ENCODE assay signal across 1 cellular context in the genomic region with DNA sequence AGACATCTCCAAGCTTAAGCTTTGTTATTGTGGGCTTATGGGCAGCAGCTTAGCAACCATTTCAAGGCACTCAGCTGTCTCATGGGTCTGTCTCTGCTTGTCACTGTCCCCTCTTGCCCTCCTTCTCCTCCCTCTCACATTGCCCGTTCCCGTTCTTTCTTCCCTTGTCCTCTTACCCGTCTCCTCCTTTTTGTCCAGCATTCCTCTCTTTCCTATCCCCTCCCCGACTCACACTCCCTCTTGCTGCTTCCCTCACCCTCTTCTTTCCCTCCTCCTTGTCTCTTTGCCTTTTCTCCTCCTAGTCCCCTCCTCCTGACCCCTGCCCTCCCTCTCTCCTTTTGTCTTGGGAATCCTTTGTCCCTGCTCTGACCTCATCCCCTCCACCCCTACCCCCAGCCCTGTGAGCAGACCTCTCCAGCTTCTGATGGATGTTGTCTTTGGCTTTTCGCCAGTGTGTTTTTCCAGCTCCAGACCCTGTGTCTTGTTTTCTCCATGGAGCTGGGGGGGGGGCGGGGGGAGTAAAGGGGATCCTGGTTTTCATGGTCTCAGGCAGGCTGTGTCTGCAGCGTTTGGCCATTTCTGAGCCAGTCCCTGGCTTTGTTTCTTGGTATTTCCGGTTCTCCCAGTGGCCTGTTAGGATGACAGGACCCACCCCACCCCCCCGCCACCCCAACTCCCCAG.
A peak's percentile ranks its signal among the peaks of the same experiment; 100 is the strongest.
TF ChIP-seq lines count a peak whose summit lies in the region.

No MANE protein-coding gene starts in this region.

TF ChIP-seq in HepG2, 621 proteins besides CTCF, POLR2A, EP300 and RAD21 (continued from another document):
- TF ChIP-seq, protein P1, sequence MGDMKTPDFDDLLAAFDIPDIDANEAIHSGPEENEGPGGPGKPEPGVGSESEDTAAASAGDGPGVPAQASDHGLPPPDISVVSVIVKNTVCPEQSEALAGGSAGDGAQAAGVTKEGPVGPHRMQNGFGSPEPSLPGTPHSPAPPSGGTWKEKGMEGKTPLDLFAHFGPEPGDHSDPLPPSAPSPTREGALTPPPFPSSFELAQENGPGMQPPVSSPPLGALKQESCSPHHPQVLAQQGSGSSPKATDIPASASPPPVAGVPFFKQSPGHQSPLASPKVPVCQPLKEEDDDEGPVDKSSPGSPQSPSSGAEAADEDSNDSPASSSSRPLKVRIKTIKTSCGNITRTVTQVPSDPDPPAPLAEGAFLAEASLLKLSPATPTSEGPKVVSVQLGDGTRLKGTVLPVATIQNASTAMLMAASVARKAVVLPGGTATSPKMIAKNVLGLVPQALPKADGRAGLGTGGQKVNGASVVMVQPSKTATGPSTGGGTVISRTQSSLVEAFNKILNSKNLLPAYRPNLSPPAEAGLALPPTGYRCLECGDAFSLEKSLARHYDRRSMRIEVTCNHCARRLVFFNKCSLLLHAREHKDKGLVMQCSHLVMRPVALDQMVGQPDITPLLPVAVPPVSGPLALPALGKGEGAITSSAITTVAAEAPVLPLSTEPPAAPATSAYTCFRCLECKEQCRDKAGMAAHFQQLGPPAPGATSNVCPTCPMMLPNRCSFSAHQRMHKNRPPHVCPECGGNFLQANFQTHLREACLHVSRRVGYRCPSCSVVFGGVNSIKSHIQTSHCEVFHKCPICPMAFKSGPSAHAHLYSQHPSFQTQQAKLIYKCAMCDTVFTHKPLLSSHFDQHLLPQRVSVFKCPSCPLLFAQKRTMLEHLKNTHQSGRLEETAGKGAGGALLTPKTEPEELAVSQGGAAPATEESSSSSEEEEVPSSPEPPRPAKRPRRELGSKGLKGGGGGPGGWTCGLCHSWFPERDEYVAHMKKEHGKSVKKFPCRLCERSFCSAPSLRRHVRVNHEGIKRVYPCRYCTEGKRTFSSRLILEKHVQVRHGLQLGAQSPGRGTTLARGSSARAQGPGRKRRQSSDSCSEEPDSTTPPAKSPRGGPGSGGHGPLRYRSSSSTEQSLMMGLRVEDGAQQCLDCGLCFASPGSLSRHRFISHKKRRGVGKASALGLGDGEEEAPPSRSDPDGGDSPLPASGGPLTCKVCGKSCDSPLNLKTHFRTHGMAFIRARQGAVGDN (CRISPR knock-in tag; IDR thresholded peaks at IDR 0.05) = no peak
- TF ChIP-seq, protein P2, sequence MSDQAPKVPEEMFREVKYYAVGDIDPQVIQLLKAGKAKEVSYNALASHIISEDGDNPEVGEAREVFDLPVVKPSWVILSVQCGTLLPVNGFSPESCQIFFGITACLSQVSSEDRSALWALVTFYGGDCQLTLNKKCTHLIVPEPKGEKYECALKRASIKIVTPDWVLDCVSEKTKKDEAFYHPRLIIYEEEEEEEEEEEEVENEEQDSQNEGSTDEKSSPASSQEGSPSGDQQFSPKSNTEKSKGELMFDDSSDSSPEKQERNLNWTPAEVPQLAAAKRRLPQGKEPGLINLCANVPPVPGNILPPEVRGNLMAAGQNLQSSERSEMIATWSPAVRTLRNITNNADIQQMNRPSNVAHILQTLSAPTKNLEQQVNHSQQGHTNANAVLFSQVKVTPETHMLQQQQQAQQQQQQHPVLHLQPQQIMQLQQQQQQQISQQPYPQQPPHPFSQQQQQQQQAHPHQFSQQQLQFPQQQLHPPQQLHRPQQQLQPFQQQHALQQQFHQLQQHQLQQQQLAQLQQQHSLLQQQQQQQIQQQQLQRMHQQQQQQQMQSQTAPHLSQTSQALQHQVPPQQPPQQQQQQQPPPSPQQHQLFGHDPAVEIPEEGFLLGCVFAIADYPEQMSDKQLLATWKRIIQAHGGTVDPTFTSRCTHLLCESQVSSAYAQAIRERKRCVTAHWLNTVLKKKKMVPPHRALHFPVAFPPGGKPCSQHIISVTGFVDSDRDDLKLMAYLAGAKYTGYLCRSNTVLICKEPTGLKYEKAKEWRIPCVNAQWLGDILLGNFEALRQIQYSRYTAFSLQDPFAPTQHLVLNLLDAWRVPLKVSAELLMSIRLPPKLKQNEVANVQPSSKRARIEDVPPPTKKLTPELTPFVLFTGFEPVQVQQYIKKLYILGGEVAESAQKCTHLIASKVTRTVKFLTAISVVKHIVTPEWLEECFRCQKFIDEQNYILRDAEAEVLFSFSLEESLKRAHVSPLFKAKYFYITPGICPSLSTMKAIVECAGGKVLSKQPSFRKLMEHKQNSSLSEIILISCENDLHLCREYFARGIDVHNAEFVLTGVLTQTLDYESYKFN (CRISPR knock-in tag; conservative IDR thresholded peaks at IDR 0.05) = 0 out of 2 replicates have a peak, but pooled peaks have one; percentile 28
- TF ChIP-seq, protein P3, sequence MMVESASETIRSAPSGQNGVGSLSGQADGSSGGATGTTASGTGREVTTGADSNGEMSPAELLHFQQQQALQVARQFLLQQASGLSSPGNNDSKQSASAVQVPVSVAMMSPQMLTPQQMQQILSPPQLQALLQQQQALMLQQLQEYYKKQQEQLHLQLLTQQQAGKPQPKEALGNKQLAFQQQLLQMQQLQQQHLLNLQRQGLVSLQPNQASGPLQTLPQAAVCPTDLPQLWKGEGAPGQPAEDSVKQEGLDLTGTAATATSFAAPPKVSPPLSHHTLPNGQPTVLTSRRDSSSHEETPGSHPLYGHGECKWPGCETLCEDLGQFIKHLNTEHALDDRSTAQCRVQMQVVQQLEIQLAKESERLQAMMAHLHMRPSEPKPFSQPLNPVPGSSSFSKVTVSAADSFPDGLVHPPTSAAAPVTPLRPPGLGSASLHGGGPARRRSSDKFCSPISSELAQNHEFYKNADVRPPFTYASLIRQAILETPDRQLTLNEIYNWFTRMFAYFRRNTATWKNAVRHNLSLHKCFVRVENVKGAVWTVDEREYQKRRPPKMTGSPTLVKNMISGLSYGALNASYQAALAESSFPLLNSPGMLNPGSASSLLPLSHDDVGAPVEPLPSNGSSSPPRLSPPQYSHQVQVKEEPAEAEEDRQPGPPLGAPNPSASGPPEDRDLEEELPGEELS (CRISPR knock-in tag; IDR thresholded peaks at IDR 0.05) = peak; percentile 28; the same call in 1 of the 2 replicates
- TF ChIP-seq ZFY (CRISPR knock-in tag; IDR thresholded peaks at IDR 0.05) = no peak
- TF ChIP-seq, protein P4, sequence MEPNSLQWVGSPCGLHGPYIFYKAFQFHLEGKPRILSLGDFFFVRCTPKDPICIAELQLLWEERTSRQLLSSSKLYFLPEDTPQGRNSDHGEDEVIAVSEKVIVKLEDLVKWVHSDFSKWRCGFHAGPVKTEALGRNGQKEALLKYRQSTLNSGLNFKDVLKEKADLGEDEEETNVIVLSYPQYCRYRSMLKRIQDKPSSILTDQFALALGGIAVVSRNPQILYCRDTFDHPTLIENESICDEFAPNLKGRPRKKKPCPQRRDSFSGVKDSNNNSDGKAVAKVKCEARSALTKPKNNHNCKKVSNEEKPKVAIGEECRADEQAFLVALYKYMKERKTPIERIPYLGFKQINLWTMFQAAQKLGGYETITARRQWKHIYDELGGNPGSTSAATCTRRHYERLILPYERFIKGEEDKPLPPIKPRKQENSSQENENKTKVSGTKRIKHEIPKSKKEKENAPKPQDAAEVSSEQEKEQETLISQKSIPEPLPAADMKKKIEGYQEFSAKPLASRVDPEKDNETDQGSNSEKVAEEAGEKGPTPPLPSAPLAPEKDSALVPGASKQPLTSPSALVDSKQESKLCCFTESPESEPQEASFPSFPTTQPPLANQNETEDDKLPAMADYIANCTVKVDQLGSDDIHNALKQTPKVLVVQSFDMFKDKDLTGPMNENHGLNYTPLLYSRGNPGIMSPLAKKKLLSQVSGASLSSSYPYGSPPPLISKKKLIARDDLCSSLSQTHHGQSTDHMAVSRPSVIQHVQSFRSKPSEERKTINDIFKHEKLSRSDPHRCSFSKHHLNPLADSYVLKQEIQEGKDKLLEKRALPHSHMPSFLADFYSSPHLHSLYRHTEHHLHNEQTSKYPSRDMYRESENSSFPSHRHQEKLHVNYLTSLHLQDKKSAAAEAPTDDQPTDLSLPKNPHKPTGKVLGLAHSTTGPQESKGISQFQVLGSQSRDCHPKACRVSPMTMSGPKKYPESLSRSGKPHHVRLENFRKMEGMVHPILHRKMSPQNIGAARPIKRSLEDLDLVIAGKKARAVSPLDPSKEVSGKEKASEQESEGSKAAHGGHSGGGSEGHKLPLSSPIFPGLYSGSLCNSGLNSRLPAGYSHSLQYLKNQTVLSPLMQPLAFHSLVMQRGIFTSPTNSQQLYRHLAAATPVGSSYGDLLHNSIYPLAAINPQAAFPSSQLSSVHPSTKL (CRISPR knock-in tag; IDR thresholded peaks at IDR 0.05) = 0 out of 2 replicates have a peak, but pooled peaks have one; percentile 46
- TF ChIP-seq ZNF224 (CRISPR knock-in tag; IDR thresholded peaks at IDR 0.05) = no peak
- no peak for TF ChIP-seq MAFK (conservative IDR thresholded peaks at IDR 0.05 in 1 of 2, IDR thresholded peaks at IDR 0.05 in 1 of 2; ENCODE audit: low read length in 2 of 2)
- TF ChIP-seq MED13 (CRISPR knock-in tag; IDR thresholded peaks at IDR 0.05) = no peak
- TF ChIP-seq, protein P5, sequence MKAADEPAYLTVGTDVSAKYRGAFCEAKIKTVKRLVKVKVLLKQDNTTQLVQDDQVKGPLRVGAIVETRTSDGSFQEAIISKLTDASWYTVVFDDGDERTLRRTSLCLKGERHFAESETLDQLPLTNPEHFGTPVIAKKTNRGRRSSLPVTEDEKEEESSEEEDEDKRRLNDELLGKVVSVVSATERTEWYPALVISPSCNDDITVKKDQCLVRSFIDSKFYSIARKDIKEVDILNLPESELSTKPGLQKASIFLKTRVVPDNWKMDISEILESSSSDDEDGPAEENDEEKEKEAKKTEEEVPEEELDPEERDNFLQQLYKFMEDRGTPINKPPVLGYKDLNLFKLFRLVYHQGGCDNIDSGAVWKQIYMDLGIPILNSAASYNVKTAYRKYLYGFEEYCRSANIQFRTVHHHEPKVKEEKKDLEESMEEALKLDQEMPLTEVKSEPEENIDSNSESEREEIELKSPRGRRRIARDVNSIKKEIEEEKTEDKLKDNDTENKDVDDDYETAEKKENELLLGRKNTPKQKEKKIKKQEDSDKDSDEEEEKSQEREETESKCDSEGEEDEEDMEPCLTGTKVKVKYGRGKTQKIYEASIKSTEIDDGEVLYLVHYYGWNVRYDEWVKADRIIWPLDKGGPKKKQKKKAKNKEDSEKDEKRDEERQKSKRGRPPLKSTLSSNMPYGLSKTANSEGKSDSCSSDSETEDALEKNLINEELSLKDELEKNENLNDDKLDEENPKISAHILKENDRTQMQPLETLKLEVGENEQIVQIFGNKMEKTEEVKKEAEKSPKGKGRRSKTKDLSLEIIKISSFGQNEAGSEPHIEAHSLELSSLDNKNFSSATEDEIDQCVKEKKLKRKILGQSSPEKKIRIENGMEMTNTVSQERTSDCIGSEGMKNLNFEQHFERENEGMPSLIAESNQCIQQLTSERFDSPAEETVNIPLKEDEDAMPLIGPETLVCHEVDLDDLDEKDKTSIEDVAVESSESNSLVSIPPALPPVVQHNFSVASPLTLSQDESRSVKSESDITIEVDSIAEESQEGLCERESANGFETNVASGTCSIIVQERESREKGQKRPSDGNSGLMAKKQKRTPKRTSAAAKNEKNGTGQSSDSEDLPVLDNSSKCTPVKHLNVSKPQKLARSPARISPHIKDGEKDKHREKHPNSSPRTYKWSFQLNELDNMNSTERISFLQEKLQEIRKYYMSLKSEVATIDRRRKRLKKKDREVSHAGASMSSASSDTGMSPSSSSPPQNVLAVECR (CRISPR knock-in tag; IDR thresholded peaks at IDR 0.05; ENCODE audit: borderline replicate concordance) = 0 out of 2 replicates have a peak, but pooled peaks have one; percentile 24
- TF ChIP-seq, protein P6, sequence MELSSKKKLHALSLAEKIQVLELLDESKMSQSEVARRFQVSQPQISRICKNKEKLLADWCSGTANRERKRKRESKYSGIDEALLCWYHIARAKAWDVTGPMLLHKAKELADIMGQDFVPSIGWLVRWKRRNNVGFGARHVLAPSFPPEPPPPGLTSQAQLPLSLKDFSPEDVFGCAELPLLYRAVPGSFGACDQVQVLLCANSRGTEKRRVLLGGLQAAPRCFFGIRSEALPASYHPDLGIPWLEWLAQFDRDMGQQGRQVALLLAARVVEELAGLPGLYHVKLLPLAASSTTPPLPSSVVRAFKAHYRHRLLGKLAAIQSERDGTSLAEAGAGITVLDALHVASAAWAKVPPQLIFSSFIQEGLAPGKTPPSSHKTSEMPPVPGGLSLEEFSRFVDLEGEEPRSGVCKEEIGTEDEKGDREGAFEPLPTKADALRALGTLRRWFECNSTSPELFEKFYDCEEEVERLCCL (CRISPR knock-in tag; IDR thresholded peaks at IDR 0.05; ENCODE audit: borderline replicate concordance) = no peak
- TF ChIP-seq, protein P7, sequence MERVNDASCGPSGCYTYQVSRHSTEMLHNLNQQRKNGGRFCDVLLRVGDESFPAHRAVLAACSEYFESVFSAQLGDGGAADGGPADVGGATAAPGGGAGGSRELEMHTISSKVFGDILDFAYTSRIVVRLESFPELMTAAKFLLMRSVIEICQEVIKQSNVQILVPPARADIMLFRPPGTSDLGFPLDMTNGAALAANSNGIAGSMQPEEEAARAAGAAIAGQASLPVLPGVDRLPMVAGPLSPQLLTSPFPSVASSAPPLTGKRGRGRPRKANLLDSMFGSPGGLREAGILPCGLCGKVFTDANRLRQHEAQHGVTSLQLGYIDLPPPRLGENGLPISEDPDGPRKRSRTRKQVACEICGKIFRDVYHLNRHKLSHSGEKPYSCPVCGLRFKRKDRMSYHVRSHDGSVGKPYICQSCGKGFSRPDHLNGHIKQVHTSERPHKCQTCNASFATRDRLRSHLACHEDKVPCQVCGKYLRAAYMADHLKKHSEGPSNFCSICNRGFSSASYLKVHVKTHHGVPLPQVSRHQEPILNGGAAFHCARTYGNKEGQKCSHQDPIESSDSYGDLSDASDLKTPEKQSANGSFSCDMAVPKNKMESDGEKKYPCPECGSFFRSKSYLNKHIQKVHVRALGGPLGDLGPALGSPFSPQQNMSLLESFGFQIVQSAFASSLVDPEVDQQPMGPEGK (CRISPR knock-in tag; IDR thresholded peaks at IDR 0.05) = peak; percentile 89
- no peak for TF ChIP-seq FOXP1 (IDR thresholded peaks at IDR 0.05)
- peak; percentile 46; the same call in 1 of the 2 replicates for TF ChIP-seq FOXP1 (CRISPR knock-in tag; IDR thresholded peaks at IDR 0.05)
- TF ChIP-seq, protein P8, sequence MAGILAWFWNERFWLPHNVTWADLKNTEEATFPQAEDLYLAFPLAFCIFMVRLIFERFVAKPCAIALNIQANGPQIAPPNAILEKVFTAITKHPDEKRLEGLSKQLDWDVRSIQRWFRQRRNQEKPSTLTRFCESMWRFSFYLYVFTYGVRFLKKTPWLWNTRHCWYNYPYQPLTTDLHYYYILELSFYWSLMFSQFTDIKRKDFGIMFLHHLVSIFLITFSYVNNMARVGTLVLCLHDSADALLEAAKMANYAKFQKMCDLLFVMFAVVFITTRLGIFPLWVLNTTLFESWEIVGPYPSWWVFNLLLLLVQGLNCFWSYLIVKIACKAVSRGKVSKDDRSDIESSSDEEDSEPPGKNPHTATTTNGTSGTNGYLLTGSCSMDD (CRISPR knock-in tag; IDR thresholded peaks at IDR 0.05) = no peak
